Comparison of ENCODE assay signal across 27 cellular contexts in the genomic region with DNA sequence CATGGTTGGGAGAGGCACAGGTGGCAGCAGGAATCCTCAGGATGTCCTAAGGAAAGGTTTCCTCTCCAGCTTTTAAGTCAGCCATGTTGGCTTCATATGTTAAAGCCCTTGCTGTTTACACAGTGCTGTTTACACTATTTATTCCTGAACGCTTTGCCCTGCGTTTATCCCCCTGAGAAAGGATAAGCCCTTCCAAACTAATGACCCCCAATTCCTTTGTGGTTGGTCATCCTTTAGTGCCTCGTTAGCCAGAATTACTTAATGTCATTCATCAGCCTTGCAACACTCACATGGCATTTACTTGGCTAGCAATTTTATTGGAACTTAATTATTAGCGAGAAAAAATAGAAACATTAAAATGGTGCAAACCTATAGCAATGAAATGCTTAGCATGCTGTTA. TPM values are rescaled to one million over a fixed set of nuclear protein-coding genes. Genes with fewer than 3 reads are reported as not detected.
A peak's percentile ranks its signal among the peaks of the same experiment; 100 is the strongest.
DNase-seq lines count a peak whose midpoint lies in the region; ATAC-seq, FAIRE-seq and TF ChIP-seq lines count a peak whose summit lies in the region.
"Had no signal": no experiment of that assay in that cellular context is flagged by ENCODE, and none has a peak within 500 bp of the region (broad histone marks: within the 10 kb centered on the region; RNA-seq: fewer than 3 reads in every experiment).

No MANE protein-coding gene starts in this region.

- DNase-seq in Caki2 (ENCODE audit: low read depth) (peak; percentile 13), D721Med (ENCODE audit: insufficient read length, low spot score) (no peak), astrocyte (ENCODE audit: low read depth) (peak; percentile 20), mesenchymal stem cell (peak; percentile 41), MCF 10A (ENCODE audit: unreplicated experiment) (no peak)
- DNase-seq: C1 segment of cervical spinal cord; Calu3; CD8-positive, alpha-beta memory T cell; DMS53; H9; IMR-90; KG1; MM.1S; NCI-H187 treated with DMSO at 0.1 percent for 48 hours; NCI-H2107; NCI-H446 treated with DMSO at 0.1 percent for 48 hours; NCI-H526; SIG-M5 had no signal

- in situ Hi-C loops in Caki2 (cut with HindIII; ENCODE audit: low pct_unique_long_range_greater_than_20kb, low sequenced_read_pairs) = no loop called here

- no peak overlapping the region for H3K18ac ChIP-seq in mesenchymal stem cell (ENCODE audit: low read depth in 1 of 2, low read length in 2 of 2)

- CTCF ChIA-PET in MCF 10A (lab: Yijun Ruan, JAX) = no interaction called here

- POLR2A ChIA-PET in MCF 10A (lab: Yijun Ruan, JAX) = no interaction called here

- H3K36me3 ChIP-seq in astrocyte (ENCODE audit: insufficient read depth, low read length) (no peaks in the 10 kb centered on the region), mesenchymal stem cell (ENCODE audit: control insufficient read depth in 1 of 2, insufficient read depth in 2 of 2, low read depth in 1 of 2, low read length in 2 of 2) (no peaks in the 10 kb centered on the region)

- no peaks in the 10 kb centered on the region for H3K4me1 Mint-ChIP-seq in astrocyte (ENCODE audit: low read depth, unreplicated experiment)
- H3K4me1 Mint-ChIP-seq in MCF 10A (ENCODE audit: insufficient read depth, unreplicated experiment) = no peaks in the 10 kb centered on the region
- H3K4me1 Mint-ChIP-seq: CD8-positive, alpha-beta memory T cell had no signal

- H2AFZ ChIP-seq in astrocyte (ENCODE audit: low read depth, low read length) = no peak overlapping the region
- H2AFZ ChIP-seq in mesenchymal stem cell (ENCODE audit: low read depth, low read length) = no peak overlapping the region
- H2AFZ ChIP-seq: GM23338 had no signal

- H4K20me1 ChIP-seq in astrocyte (ENCODE audit: insufficient read depth, low read length) = no peaks in the 10 kb centered on the region

- H3K9me3 Mint-ChIP-seq in astrocyte (ENCODE audit: unreplicated experiment) (peaks cover 2% of the 10 kb centered on the region), MCF 10A (ENCODE audit: unreplicated experiment) (peaks cover 30% of the 10 kb centered on the region)
- H3K9me3 Mint-ChIP-seq: GM23338 had no signal

- H3K79me2 ChIP-seq in astrocyte (ENCODE audit: insufficient read depth, low read length) = no peaks in the 10 kb centered on the region

- no peaks in the 10 kb centered on the region for H3K4me1 ChIP-seq in astrocyte (ENCODE audit: insufficient read depth, low read length)
- no peaks in the 10 kb centered on the region for H3K4me1 ChIP-seq in mesenchymal stem cell (ENCODE audit: control insufficient read depth, insufficient read depth, low read depth, low read length)

- H3K27me3 ChIP-seq in astrocyte (ENCODE audit: insufficient read depth, low read length) = no peaks in the 10 kb centered on the region
- no peaks in the 10 kb centered on the region for H3K27me3 ChIP-seq in mesenchymal stem cell (ENCODE audit: control insufficient read depth in 1 of 2, insufficient read depth in 1 of 2, low read length in 2 of 2)

- no peak overlapping the region for H3K4me3 ChIP-seq in astrocyte (ENCODE audit: insufficient read depth, low read depth, low read length)
- no peak overlapping the region for H3K4me3 ChIP-seq in mesenchymal stem cell (ENCODE audit: insufficient read depth in 1 of 2, low read depth in 1 of 2, low read length in 2 of 2)
- H3K4me3 ChIP-seq: GM23338, SK-N-MC had no signal

- H2BK12ac ChIP-seq in mesenchymal stem cell (ENCODE audit: low read length in 2 of 2) = no peak overlapping the region

- H3K9ac ChIP-seq in astrocyte (ENCODE audit: low read length) (no peak overlapping the region), mesenchymal stem cell (ENCODE audit: low read length) (no peak overlapping the region)

- intact Hi-C loops in MCF 10A (cut with micrococcal nuclease) = no loop called here

- BruUV-seq in MCF 10A (replicated peaks; lab: Mats Ljungman, UMichigan) = no TSS peak

- no peaks in the 10 kb centered on the region for H3K27me3 Mint-ChIP-seq in astrocyte (ENCODE audit: low read depth, unreplicated experiment)
- H3K27me3 Mint-ChIP-seq in MCF 10A (ENCODE audit: insufficient read depth, unreplicated experiment) = no peaks in the 10 kb centered on the region
- H3K27me3 Mint-ChIP-seq: CD8-positive, alpha-beta memory T cell had no signal

- no peak overlapping the region for H4K8ac ChIP-seq in mesenchymal stem cell (ENCODE audit: low read length)

- H3K14ac ChIP-seq in mesenchymal stem cell (ENCODE audit: low read length in 2 of 2) = no peak overlapping the region

- H4K91ac ChIP-seq in mesenchymal stem cell (ENCODE audit: low read length) = no peak overlapping the region

- H3K4me2 ChIP-seq in astrocyte (ENCODE audit: low read length) (no peak overlapping the region), mesenchymal stem cell (ENCODE audit: low read length, poor library complexity, severe bottlenecking) (no peak overlapping the region)
- H3K4me2 ChIP-seq: GM23338 had no signal

- H2BK120ac ChIP-seq in mesenchymal stem cell (ENCODE audit: low read depth, low read length) = no peak overlapping the region

- H3K36me3 Mint-ChIP-seq in astrocyte (ENCODE audit: low read depth, unreplicated experiment) (no peaks in the 10 kb centered on the region), MCF 10A (ENCODE audit: insufficient read depth, unreplicated experiment) (no peaks in the 10 kb centered on the region)

- no peak overlapping the region for H3K27ac Mint-ChIP-seq in astrocyte (ENCODE audit: unreplicated experiment)
- no peak overlapping the region for H3K27ac Mint-ChIP-seq in MCF 10A (ENCODE audit: low read depth, unreplicated experiment)
- H3K27ac Mint-ChIP-seq: CD8-positive, alpha-beta memory T cell; GM23338; H9 had no signal

- H3K9me3 ChIP-seq in astrocyte (ENCODE audit: insufficient read depth, low read depth, low read length) (no peaks in the 10 kb centered on the region), mesenchymal stem cell (ENCODE audit: control insufficient read depth, low read length) (peaks cover 34% of the 10 kb centered on the region)

- H2BK15ac ChIP-seq in mesenchymal stem cell (ENCODE audit: low read depth, poor library complexity, severe bottlenecking) = no peak overlapping the region

- H3K4ac ChIP-seq in mesenchymal stem cell (ENCODE audit: low read depth in 1 of 2, low read length in 2 of 2) = no peak overlapping the region

- peak; percentile 41 for FAIRE-seq in D721Med (lab: Jason Lieb, UNC)
- FAIRE-seq in astrocyte (lab: Jason Lieb, UNC) = no peak
- FAIRE-seq: RCC 7860 had no signal

- no peak overlapping the region for H3K23ac ChIP-seq in mesenchymal stem cell (ENCODE audit: low read length in 2 of 2)

- no peaks in the 10 kb centered on the region for H3K79me1 ChIP-seq in mesenchymal stem cell (replicated peaks; ENCODE audit: low read length, poor library complexity, severe bottlenecking)

- TF ChIP-seq CTCF in D721Med (IDR thresholded peaks at IDR 0.05; ENCODE audit: insufficient read depth, missing control alignments) = no peak
- TF ChIP-seq CTCF in astrocyte (IDR thresholded peaks at IDR 0.05; ENCODE audit: insufficient read depth, low read depth, low read length) = no peak
- no peak for TF ChIP-seq CTCF in MCF 10A (IDR thresholded peaks at IDR 0.05; ENCODE audit: unreplicated experiment)

- H3K27ac ChIP-seq in astrocyte (ENCODE audit: low read depth, low read length) (no peak overlapping the region), mesenchymal stem cell (ENCODE audit: low read length, poor library complexity, severe bottlenecking) (no peak overlapping the region)
- H3K27ac ChIP-seq: SK-N-MC had no signal

- no peak for ATAC-seq in HG03439 (IDR thresholded peaks at IDR 0.05; ENCODE audit: unreplicated experiment)
- ATAC-seq in GM21786 (IDR thresholded peaks at IDR 0.05; ENCODE audit: unreplicated experiment) = no peak
- ATAC-seq in HG03196 (IDR thresholded peaks at IDR 0.05; ENCODE audit: unreplicated experiment) = no peak
- ATAC-seq: GM23338 had no signal

- H3K4me3 Mint-ChIP-seq in astrocyte (ENCODE audit: unreplicated experiment) (no peak overlapping the region), MCF 10A (ENCODE audit: unreplicated experiment) (no peak overlapping the region)
- H3K4me3 Mint-ChIP-seq: CD8-positive, alpha-beta memory T cell; GM23338; H9 had no signal

- H2AK5ac ChIP-seq in mesenchymal stem cell (ENCODE audit: low read length, severe bottlenecking) = no peak overlapping the region

- 37% methylated on average over 3 of the region's 4 CpGs for whole genome bisulfite sequencing in mesenchymal stem cell

- no peak overlapping the region for H2BK5ac ChIP-seq in mesenchymal stem cell (ENCODE audit: low read depth, low read length, poor library complexity, severe bottlenecking)

RNA-seq across cellular contexts. Expression of gene VCX2, which starts 23.9 kb away (rescaled TPM):
- total RNA-seq in Caki2 (2014; rRNA removed; shearing (Covaris generic); ENCODE audit: low replicate concordance) = not detected in 2 replicates
- total RNA-seq in astrocyte (not detected in 2 replicates), MCF 10A (2022) (not detected in 2 replicates)
- not detected for polyA plus RNA-seq in mesenchymal stem cell (2013, experiment 1 of 2)
- polyA plus RNA-seq in mesenchymal stem cell (2013, experiment 2 of 2) = not detected
- total RNA-seq: A673; Calu3; CD8-positive, alpha-beta memory T cell; Daoy; G401; GM23338; H9; IMR-90 had no signal
- polyA plus RNA-seq: CD8-positive, alpha-beta memory T cell; GM23338; IMR-90 had no signal

Comparison
In these comparisons a context has a peak if more than half of its experiments do, and no peak if none do; other contexts are left out.
1. DNase-seq: peak in Caki2 (single experiment), astrocyte (single experiment) and mesenchymal stem cell (single experiment); none in D721Med (single experiment) and MCF 10A (single experiment).